23 cellular contexts compared by ENCODE assay signal in the genomic region with DNA sequence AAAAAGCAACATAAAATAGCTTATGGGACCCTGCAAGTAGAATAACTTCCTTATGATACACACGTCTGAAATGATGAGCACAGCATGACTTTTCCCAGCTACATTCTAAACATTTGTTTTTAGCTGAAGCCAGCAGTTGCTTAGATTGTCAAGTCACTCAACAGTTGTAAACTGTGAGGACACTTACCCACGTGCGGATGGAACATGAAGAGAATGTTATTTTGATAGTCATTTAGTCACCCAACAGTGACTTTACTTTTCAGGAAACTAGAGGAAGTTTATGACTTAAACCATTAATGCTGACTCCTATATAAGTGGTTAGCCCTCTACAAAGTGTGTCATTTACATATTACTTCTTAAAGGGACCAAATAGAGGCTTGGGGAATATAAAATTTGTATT. TPM values are rescaled to one million over a fixed set of nuclear protein-coding genes. Genes with fewer than 3 reads are reported as not detected.
DNase-seq lines count a peak whose midpoint lies in the region; ATAC-seq, FAIRE-seq and TF ChIP-seq lines count a peak whose summit lies in the region.
"Had no signal": no experiment of that assay in that cellular context is flagged by ENCODE, and none has a peak within 500 bp of the region (broad histone marks: within the 10 kb centered on the region; RNA-seq: fewer than 3 reads in every experiment).

No MANE protein-coding gene starts in this region.

- TF ChIP-seq POLR2A in transverse colon (IDR thresholded peaks at IDR 0.05) = no peak

- H3K4me3 Mint-ChIP-seq in immature natural killer cell = no peak overlapping the region
- H3K4me3 Mint-ChIP-seq: activated naive CD4-positive, alpha-beta T cell treated with anti-CD3 and anti-CD28 coated beads, Interleukin-2, amount 50 U/mL, for 24 hours; activated T-cell treated with anti-CD3 and anti-CD28 coated beads, Interleukin-2, amount 50 U/mL, for 4 hours; brain had no signal

- no peaks in the 10 kb centered on the region for H3K36me3 ChIP-seq in transverse colon
- H3K36me3 ChIP-seq in small intestine (ENCODE audit: control insufficient read depth in 2 of 2, insufficient read depth in 2 of 2, low read length in 2 of 2) = no peaks in the 10 kb centered on the region
- H3K36me3 ChIP-seq: colonic mucosa, left ventricle myocardium inferior had no signal

- H3K27ac Mint-ChIP-seq in immature natural killer cell = peak overlapping the region in 4 of 6 donors; percentile 76 to 89 (median 82)
- H3K27ac Mint-ChIP-seq: activated naive CD4-positive, alpha-beta T cell treated with anti-CD3 and anti-CD28 coated beads, Interleukin-2, amount 50 U/mL, for 24 hours; brain had no signal

- TF ChIP-seq CTCF in transverse colon (IDR thresholded peaks at IDR 0.05) = no peak

- peaks cover 9 to 24% (median 14%) of the 10 kb centered on the region in 3 donors for H3K36me3 Mint-ChIP-seq in immature natural killer cell
- H3K36me3 Mint-ChIP-seq: brain had no signal

- peaks cover 0 to 7% (median 0%) of the 10 kb centered on the region in 3 donors for H3K27me3 Mint-ChIP-seq in immature natural killer cell (ENCODE audit: low read depth in 3 of 3)
- H3K27me3 Mint-ChIP-seq: activated naive CD4-positive, alpha-beta T cell treated with anti-CD3 and anti-CD28 coated beads, Interleukin-2, amount 50 U/mL, for 24 hours; brain had no signal

- in situ Hi-C loops in transverse colon (cut with MboI; ENCODE audit: low pct_ligation_motif_present in 1 of 4, low pct_unique_long_range_greater_than_20kb in 1 of 4, low sequenced_read_pairs in 3 of 4) = no loop called here

- H3K27me3 ChIP-seq in transverse colon (no peaks in the 10 kb centered on the region), small intestine (ENCODE audit: control insufficient read depth in 2 of 2, insufficient read depth in 2 of 2, low read length in 2 of 2) (no peaks in the 10 kb centered on the region)
- H3K27me3 ChIP-seq: colonic mucosa, testis had no signal

- no peak overlapping the region for H3K4me3 ChIP-seq in transverse colon
- H3K4me3 ChIP-seq in small intestine (ENCODE audit: low read depth in 1 of 2, low read length in 2 of 2) = no peak overlapping the region
- H3K4me3 ChIP-seq: colonic mucosa, K562, left ventricle myocardium inferior, testis had no signal

- FAIRE-seq in small intestine (lab: Jason Lieb, UNC) = no peak
- FAIRE-seq: endothelial cell of umbilical vein, G401.6, K562 had no signal

- H3K27ac ChIP-seq in transverse colon (peak overlapping the region; percentile 30 to 89 (median 46)), small intestine (ENCODE audit: low read depth in 1 of 2, low read length in 1 of 2) (no peak overlapping the region)
- H3K27ac ChIP-seq: colonic mucosa, left ventricle myocardium inferior, testis had no signal

- ATAC-seq in HG02763 (IDR thresholded peaks at IDR 0.05; ENCODE audit: unreplicated experiment) = no peak
- ATAC-seq: K562 had no signal

- DNase-seq in stimulated activated CD4-positive, alpha-beta T cell treated with anti-CD3 and anti-CD28 coated beads, Interleukin-15, amount 100 ng/mL, for 24 hours = peak; percentile 8
- DNase-seq in stimulated activated CD4-positive, alpha-beta T cell treated with anti-CD3 and anti-CD28 coated beads, Interleukin-12 subunit alpha, Interleukin-12 subunit beta, amount 100 ng/mL, for 4 hours = no peak
- DNase-seq in RKO (ENCODE audit: low spot score) (peak; percentile 12), immature natural killer cell (no peak), transverse colon (no peak), small intestine (no peak), medulla oblongata (ENCODE audit: extremely low spot score) (no peak)
- DNase-seq: activated CD4-positive, alpha-beta T cell treated with anti-CD3 and anti-CD28 coated beads, Interleukin-2, amount 50 U/mL, for 48 hours; activated T-cell treated with anti-CD3 and anti-CD28 coated beads, Interleukin-2, amount 50 U/mL, for 4 hours; Caco-2; colonic mucosa; left ventricle myocardium inferior; NCI-H1048; NCI-H2081 treated with DMSO at 0.1 percent for 48 hours; NCI-H510A treated with DMSO at 0.1 percent for 48 hours; testis had no signal

- intact Hi-C loops in transverse colon (cut with DNase I; ENCODE audit: low total_unique reads) = no loop called here

- H3K4me1 Mint-ChIP-seq in immature natural killer cell = peaks cover 40 to 52% of the 10 kb centered on the region in 2 donors
- H3K4me1 Mint-ChIP-seq: brain had no signal

- H3K4me1 ChIP-seq in transverse colon (peaks cover 0 to 11% (median 4%) of the 10 kb centered on the region in 4 donors), small intestine (ENCODE audit: control insufficient read depth in 2 of 2, insufficient read depth in 1 of 2, low read depth in 1 of 2, low read length in 1 of 2) (no peaks in the 10 kb centered on the region)
- H3K4me1 ChIP-seq: Caco-2, colonic mucosa, testis had no signal

- H3K9me3 ChIP-seq in transverse colon (no peaks in the 10 kb centered on the region), small intestine (ENCODE audit: control insufficient read depth, low read depth) (no peaks in the 10 kb centered on the region)
- H3K9me3 ChIP-seq: Caco-2, colonic mucosa, left ventricle myocardium inferior, testis had no signal

- TF ChIP-seq EP300 in transverse colon (IDR thresholded peaks at IDR 0.05; ENCODE audit: low read depth) = no peak

- WGBS in transverse colon (ENCODE audit: low coverage in 1 of 2), 2 donors = 29% methylated on average over 1 to 3 of the region's 3 CpGs
- 41 to 59% (median 45%) methylated on average over 3 of the region's 3 CpGs for WGBS in small intestine, 3 donors

- no peaks in the 10 kb centered on the region for H3K9me3 Mint-ChIP-seq in immature natural killer cell
- H3K9me3 Mint-ChIP-seq: activated naive CD4-positive, alpha-beta T cell treated with anti-CD3 and anti-CD28 coated beads, Interleukin-2, amount 50 U/mL, for 24 hours; activated T-cell treated with anti-CD3 and anti-CD28 coated beads, Interleukin-2, amount 50 U/mL, for 4 hours had no signal

RNA-seq across cellular contexts. Expression of a gene that starts 3.0 kb away (rescaled TPM):
- polyA plus RNA-seq in immature natural killer cell (1 to 10 TPM; 6.5 to 8.9 (median 6.7) TPM), small intestine (under 1 TPM; 0.22 to 0.94 (median 0.81) TPM)
- total RNA-seq in transverse colon = 1 to 10 TPM; 1.1 to 4.8 (median 2.7) TPM
- total RNA-seq: Caco-2 had no signal
- polyA plus RNA-seq: K562 had no signal

RNA-seq across cellular contexts. Expression of a gene that starts 49.3 kb away (rescaled TPM):
- polyA plus RNA-seq in immature natural killer cell (not detected), small intestine (not detected)
- not detected for total RNA-seq in transverse colon
- total RNA-seq: activated T-cell treated with anti-CD3 and anti-CD28 coated beads, Interleukin-2, amount 50 U/mL, for 4 hours; Caco-2; colonic mucosa; endothelial cell of umbilical vein; K562; left ventricle myocardium inferior; omental fat pad; testis had no signal
- polyA plus RNA-seq: endothelial cell of umbilical vein, K562 had no signal

Comparison
In these comparisons a context has a peak if more than half of its experiments do, and no peak if none do; other contexts are left out.
1. DNase-seq: peak in stimulated activated CD4-positive, alpha-beta T cell treated with anti-CD3 and anti-CD28 coated beads, Interleukin-15, amount 100 ng/mL, for 24 hours (single experiment) and RKO (single experiment); none in stimulated activated CD4-positive, alpha-beta T cell treated with anti-CD3 and anti-CD28 coated beads, Interleukin-12 subunit alpha, Interleukin-12 subunit beta, amount 100 ng/mL, for 4 hours (single experiment), immature natural killer cell (0 of 3), transverse colon (single experiment), small intestine (single experiment) and medulla oblongata (single experiment).
2. H3K27ac ChIP-seq: peak in transverse colon (4 of 4); none in small intestine (0 of 2).